In the genomic region with DNA sequence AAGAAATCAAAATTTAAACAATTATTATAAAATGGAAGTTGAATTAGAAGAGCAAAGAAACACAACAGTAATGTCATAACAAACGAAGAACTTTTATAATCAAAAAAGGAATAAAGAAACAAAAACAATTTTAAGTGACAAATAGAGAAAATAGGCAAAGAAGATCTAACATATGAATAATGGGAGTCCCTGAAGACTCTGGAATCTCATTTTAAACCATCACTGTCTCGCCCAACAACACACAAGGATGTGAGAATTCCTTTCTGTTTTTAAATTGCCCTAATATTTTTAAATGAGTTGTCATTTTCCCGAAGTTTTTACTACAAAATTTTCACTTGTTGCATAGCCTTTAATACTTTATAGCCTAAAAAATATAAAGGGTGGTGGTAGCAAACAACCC, we compare ENCODE assay signal across 6 cellular contexts.
"Had no signal": no experiment of that assay in that cellular context is flagged by ENCODE, and none has a peak within 500 bp of the region (broad histone marks: within the 10 kb centered on the region; RNA-seq: fewer than 3 reads in every experiment).

No MANE protein-coding gene starts in this region.

- DNase-seq: GM23248, GOT3, H7, KG1 had no signal

- ATAC-seq: HCT116, HepG2 had no signal
